Comparison of ENCODE assay signal across 11 cellular contexts in the genomic region with DNA sequence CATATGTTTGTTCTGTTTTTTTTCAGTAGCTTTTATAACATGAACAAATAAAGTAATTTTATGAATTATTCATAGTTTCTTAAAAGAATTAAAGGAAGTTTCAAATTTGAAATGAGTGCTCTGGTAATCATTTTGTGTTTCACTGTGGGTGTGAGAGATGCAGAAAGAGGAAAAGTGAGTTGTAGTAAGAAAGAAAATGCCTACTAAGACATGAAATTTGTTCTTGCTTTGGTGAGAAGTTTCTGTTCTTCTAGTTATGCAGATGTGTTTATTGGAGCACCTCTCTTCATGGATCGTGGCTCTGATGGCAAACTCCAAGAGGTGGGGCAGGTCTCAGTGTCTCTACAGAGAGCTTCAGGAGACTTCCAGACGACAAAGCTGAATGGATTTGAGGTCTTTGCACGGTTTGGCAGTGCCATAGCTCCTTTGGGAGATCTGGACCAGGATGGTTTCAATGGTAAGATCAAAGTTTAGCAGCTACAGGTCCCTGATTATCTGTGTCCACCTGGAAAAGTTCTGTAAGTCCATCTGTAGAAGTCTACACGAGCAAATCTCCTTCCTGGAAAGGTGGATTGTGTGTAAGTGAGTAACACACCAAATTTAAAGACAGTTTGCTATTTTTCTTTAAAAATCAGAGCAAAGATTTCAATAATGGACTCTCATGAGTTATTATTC. TPM values are rescaled to one million over a fixed set of nuclear protein-coding genes. Genes with fewer than 3 reads are reported as not detected.
DNase-seq lines count a peak whose midpoint lies in the region; ATAC-seq and TF ChIP-seq lines count a peak whose summit lies in the region.
"Had no signal": no experiment of that assay in that cellular context is flagged by ENCODE, and none has a peak within 500 bp of the region (broad histone marks: within the 10 kb centered on the region; RNA-seq: fewer than 3 reads in every experiment).

No MANE protein-coding gene starts in this region.

- BruUV-seq in MCF 10A (replicated peaks; lab: Mats Ljungman, UMichigan) = no TSS peak
- BruUV-seq in mammary epithelial cell (replicated peaks; lab: Mats Ljungman, UMichigan) = no TSS peak

- POLR2A ChIA-PET in MCF 10A (lab: Yijun Ruan, JAX) = interaction anchor here (0.8 to 4.9 kb wide), 9 partner anchors 27 to 155 kb away, joined by 3 to 45 read pairs (median 4); a partner anchor contains a TSS

- in situ Hi-C loops in mammary epithelial cell (cut with MboI; ENCODE audit: low sequenced_read_pairs in 2 of 2) = loop anchor here (5.0 to 10.0 kb wide), 2 partner anchors 136 to 139 kb away; no protein-coding TSS in a partner anchor

- no peaks in the 10 kb centered on the region for H4K20me1 ChIP-seq in mammary epithelial cell (ENCODE audit: insufficient read depth, low read length)
- no peaks in the 10 kb centered on the region for H4K20me1 ChIP-seq in MM.1S (ENCODE audit: insufficient read depth, low read length)

- H2AFZ ChIP-seq in mammary epithelial cell (ENCODE audit: low read depth, low read length) (no peak overlapping the region), MM.1S (ENCODE audit: low read length) (no peak overlapping the region)

- TF ChIP-seq CTCF in MCF 10A (IDR thresholded peaks at IDR 0.05; ENCODE audit: unreplicated experiment) (no peak), mammary epithelial cell (conservative IDR thresholded peaks at IDR 0.05 in 1 of 2, IDR thresholded peaks at IDR 0.05 in 1 of 2; ENCODE audit: extremely low read depth in 1 of 2, insufficient read depth in 1 of 2, low read depth in 1 of 2, low read length in 2 of 2) (no peak), thyroid gland (IDR thresholded peaks at IDR 0.05) (no peak), MM.1S (IDR thresholded peaks at IDR 0.05; ENCODE audit: low read length) (no peak)

- peaks cover 6% of the 10 kb centered on the region for H3K4me1 Mint-ChIP-seq in MCF 10A (ENCODE audit: insufficient read depth, unreplicated experiment)
- H3K4me1 Mint-ChIP-seq in activated T-helper 17 cell treated with anti-CD3 and anti-CD28 coated beads, Interleukin-2, amount 50 U/mL, for 72 hours = peaks cover 10% of the 10 kb centered on the region
- peaks cover 25% of the 10 kb centered on the region for H3K4me1 Mint-ChIP-seq in activated CD8-positive, alpha-beta memory T cell treated with anti-CD3 and anti-CD28 coated beads, Interleukin-2, amount 10 ng/mL, durations not matched to agents 7 days and 5 days

- WGBS in mammary epithelial cell (ENCODE audit: low coverage, missing lambda C conversion rate) = 53% methylated on average over 4 of the region's 4 CpGs
- 76% methylated on average over 4 of the region's 4 CpGs for WGBS in thyroid gland, 2 donors

- DNase-seq in MCF 10A (ENCODE audit: unreplicated experiment) (no peak), mammary epithelial cell (no peak), thyroid gland (no peak), MM.1S (no peak), NCI-H69 (lab: John Stamatoyannopoulos, UW) (no peak)
- no peak for DNase-seq in activated CD8-positive, alpha-beta memory T cell treated with anti-CD3 and anti-CD28 coated beads, Interleukin-2, amount 10 ng/mL, durations not matched to agents 7 days and 5 days
- DNase-seq: aorta, occipital lobe had no signal

- no peak for TF ChIP-seq POLR2A in thyroid gland (IDR thresholded peaks at IDR 0.05)

- H3K27ac ChIP-seq in mammary epithelial cell (ENCODE audit: insufficient read depth, low read depth, low read length) = no peak overlapping the region
- H3K27ac ChIP-seq in thyroid gland = peak overlapping the region in 2 of 3 donors; percentile 26 to 52
- no peak overlapping the region for H3K27ac ChIP-seq in MM.1S (ENCODE audit: low read length)

- peaks cover 21% of the 10 kb centered on the region for H3K36me3 Mint-ChIP-seq in MCF 10A (ENCODE audit: insufficient read depth, unreplicated experiment)
- H3K36me3 Mint-ChIP-seq in activated T-helper 17 cell treated with anti-CD3 and anti-CD28 coated beads, Interleukin-2, amount 50 U/mL, for 72 hours (ENCODE audit: low read depth) = peaks cover 35% of the 10 kb centered on the region
- H3K36me3 Mint-ChIP-seq in activated CD8-positive, alpha-beta memory T cell treated with anti-CD3 and anti-CD28 coated beads, Interleukin-2, amount 10 ng/mL, durations not matched to agents 7 days and 5 days = peaks cover 8% of the 10 kb centered on the region

- CTCF ChIA-PET in MCF 10A (lab: Yijun Ruan, JAX) (interaction anchor here (0.6 to 5.9 kb wide), 40 partner anchors 8 to 1364 kb away, joined by 3 to 162 read pairs (median 4); a partner anchor contains a TSS), mammary epithelial cell (lab: Charles Lee; ENCODE audit: low non-redundant PET) (interaction anchor here (0.6 to 1.3 kb wide), 3 partner anchors 138 to 1323 kb away, joined by 3 to 7 read pairs (median 5); no protein-coding TSS in a partner anchor)
- CTCF ChIA-PET in activated CD8-positive, alpha-beta memory T cell treated with anti-CD3 and anti-CD28 coated beads, Interleukin-2, amount 10 ng/mL, durations not matched to agents 7 days and 5 days (lab: Charles Lee) = interaction anchor here (0.9 to 4.7 kb wide), 17 partner anchors 7 to 181 kb away, joined by 3 to 72 read pairs (median 3); a partner anchor contains a TSS

- H3K4me2 ChIP-seq in mammary epithelial cell (ENCODE audit: insufficient read depth, low read depth, low read length) (no peak overlapping the region), MM.1S (ENCODE audit: low read depth, low read length) (no peak overlapping the region)

- intact Hi-C loops in MCF 10A (cut with micrococcal nuclease) = loop anchor here (1.0 to 5.0 kb wide), 3 partner anchors 51 to 1034 kb away; a partner anchor contains a TSS
- intact Hi-C loops in mammary epithelial cell (cut with micrococcal nuclease) = loop anchor here (1.0 to 5.0 kb wide), 3 partner anchors 50 to 899 kb away; a partner anchor contains a TSS
- intact Hi-C loops in thyroid gland (cut with DNase I) = loop anchor here (5.0 kb wide), 1 partner anchor 134 kb away; no protein-coding TSS in a partner anchor

- peaks cover 18% of the 10 kb centered on the region for H3F3A ChIP-seq in MM.1S (ENCODE audit: insufficient read depth, low read length)

- H3K9ac ChIP-seq in mammary epithelial cell (ENCODE audit: insufficient read depth, low read length) = no peak overlapping the region
- no peak overlapping the region for H3K9ac ChIP-seq in MM.1S (ENCODE audit: low read length)

- peak; percentile 15 for ATAC-seq in HG02970 (IDR thresholded peaks at IDR 0.05; ENCODE audit: low FRiP score, unreplicated experiment)
- peak; percentile 38 for ATAC-seq in activated T-helper 17 cell treated with anti-CD3 and anti-CD28 coated beads, Interleukin-2, amount 50 U/mL, for 72 hours (replicated peaks)
- no peak for ATAC-seq in activated CD8-positive, alpha-beta memory T cell treated with anti-CD3 and anti-CD28 coated beads, Interleukin-2, amount 10 ng/mL, durations not matched to agents 7 days and 5 days

- H3K9me3 Mint-ChIP-seq in MCF 10A (ENCODE audit: unreplicated experiment) = no peaks in the 10 kb centered on the region
- no peaks in the 10 kb centered on the region for H3K9me3 Mint-ChIP-seq in activated T-helper 17 cell treated with anti-CD3 and anti-CD28 coated beads, Interleukin-2, amount 50 U/mL, for 72 hours
- H3K9me3 Mint-ChIP-seq in activated CD8-positive, alpha-beta memory T cell treated with anti-CD3 and anti-CD28 coated beads, Interleukin-2, amount 10 ng/mL, durations not matched to agents 7 days and 5 days (ENCODE audit: low read depth) = no peaks in the 10 kb centered on the region
- H3K9me3 Mint-ChIP-seq: type B pancreatic cell had no signal

- no peaks in the 10 kb centered on the region for H3K27me3 Mint-ChIP-seq in MCF 10A (ENCODE audit: insufficient read depth, unreplicated experiment)
- no peaks in the 10 kb centered on the region for H3K27me3 Mint-ChIP-seq in activated T-helper 17 cell treated with anti-CD3 and anti-CD28 coated beads, Interleukin-2, amount 50 U/mL, for 72 hours
- no peaks in the 10 kb centered on the region for H3K27me3 Mint-ChIP-seq in activated CD8-positive, alpha-beta memory T cell treated with anti-CD3 and anti-CD28 coated beads, Interleukin-2, amount 10 ng/mL, durations not matched to agents 7 days and 5 days
- H3K27me3 Mint-ChIP-seq: type B pancreatic cell had no signal

- dilution Hi-C loops in mammary epithelial cell (cut with HindIII; ENCODE audit: low sequenced_read_pairs) = no loop called here

- H3K4me1 ChIP-seq in mammary epithelial cell (ENCODE audit: insufficient read depth, low read length) (no peaks in the 10 kb centered on the region), thyroid gland (peaks cover 0 to 4% of the 10 kb centered on the region in 2 donors), MM.1S (ENCODE audit: low read length) (peaks cover 27% of the 10 kb centered on the region)

- H3K4me3 Mint-ChIP-seq in MCF 10A (ENCODE audit: unreplicated experiment) = no peak overlapping the region
- peak overlapping the region; percentile 8 for H3K4me3 Mint-ChIP-seq in activated T-helper 17 cell treated with anti-CD3 and anti-CD28 coated beads, Interleukin-2, amount 50 U/mL, for 72 hours
- H3K4me3 Mint-ChIP-seq in activated CD8-positive, alpha-beta memory T cell treated with anti-CD3 and anti-CD28 coated beads, Interleukin-2, amount 10 ng/mL, durations not matched to agents 7 days and 5 days = no peak overlapping the region
- H3K4me3 Mint-ChIP-seq: type B pancreatic cell had no signal

- H3K36me3 ChIP-seq in mammary epithelial cell (ENCODE audit: insufficient read depth, low read length) (peaks cover 21% of the 10 kb centered on the region), thyroid gland (peaks cover 4 to 11% of the 10 kb centered on the region in 2 donors), MM.1S (replicated peaks; ENCODE audit: insufficient read depth, low read length) (no peaks in the 10 kb centered on the region)

- peak overlapping the region; percentile 46 for H3K27ac Mint-ChIP-seq in MCF 10A (ENCODE audit: low read depth, unreplicated experiment)
- H3K27ac Mint-ChIP-seq in activated T-helper 17 cell treated with anti-CD3 and anti-CD28 coated beads, Interleukin-2, amount 50 U/mL, for 72 hours = peak overlapping the region; percentile 44
- H3K27ac Mint-ChIP-seq in activated CD8-positive, alpha-beta memory T cell treated with anti-CD3 and anti-CD28 coated beads, Interleukin-2, amount 10 ng/mL, durations not matched to agents 7 days and 5 days = no peak overlapping the region
- H3K27ac Mint-ChIP-seq: type B pancreatic cell had no signal

- H3K79me2 ChIP-seq in mammary epithelial cell (ENCODE audit: insufficient read depth, low read length) = no peaks in the 10 kb centered on the region
- H3K79me2 ChIP-seq in MM.1S (ENCODE audit: low read length) = no peaks in the 10 kb centered on the region

- H3K9me3 ChIP-seq in mammary epithelial cell (replicated peaks; ENCODE audit: insufficient read depth, low read length) (no peaks in the 10 kb centered on the region), thyroid gland (no peaks in the 10 kb centered on the region), MM.1S (replicated peaks; ENCODE audit: insufficient read depth, low read length) (no peaks in the 10 kb centered on the region)

- H3K4me3 ChIP-seq in mammary epithelial cell (replicated peaks in 1 of 3; ENCODE audit: insufficient read depth in 1 of 3, low read depth in 2 of 3, low read length in 3 of 3) (no peak overlapping the region), thyroid gland (replicated peaks in 1 of 3) (no peak overlapping the region), MM.1S (ENCODE audit: low read length) (no peak overlapping the region)

- no peaks in the 10 kb centered on the region for H3K27me3 ChIP-seq in mammary epithelial cell (ENCODE audit: insufficient read depth, low read length)
- no peaks in the 10 kb centered on the region for H3K27me3 ChIP-seq in thyroid gland
- H3K27me3 ChIP-seq in MM.1S (replicated peaks; ENCODE audit: insufficient read depth, low read length) = no peaks in the 10 kb centered on the region

- no peaks in the 10 kb centered on the region for H3K9me2 ChIP-seq in MM.1S (replicated peaks; ENCODE audit: insufficient read depth, low read length)

RNA-seq across cellular contexts. Expression of a gene that starts 51.4 kb away (rescaled TPM):
- total RNA-seq in MCF 10A (2022) (56.1 TPM in 2 replicates), mammary epithelial cell (100 to 1,000 TPM; 103 to 257 TPM), thyroid gland (100 to 1,000 TPM; 136 to 186 (median 143) TPM)
- polyA plus RNA-seq in mammary epithelial cell = 45.5 TPM
- polyA minus RNA-seq in mammary epithelial cell = 123 TPM
- total RNA-seq in activated T-helper 17 cell treated with anti-CD3 and anti-CD28 coated beads, Interleukin-2, amount 50 U/mL, for 72 hours = 10 to 100 TPM; 10.0 to 12.1 TPM
- total RNA-seq in activated CD8-positive, alpha-beta memory T cell treated with anti-CD3 and anti-CD28 coated beads, Interleukin-2, amount 10 ng/mL, durations not matched to agents 7 days and 5 days = 10 to 100 TPM; 10.5 to 13.6 TPM

RNA-seq across cellular contexts. Expression of a gene that starts 52.6 kb away (rescaled TPM):
- total RNA-seq in MCF 10A (2022) (4.9 and 5.9 TPM in 2 replicates), mammary epithelial cell (10 to 100 TPM in 1 of 2 donors, 1 to 10 TPM in 1; 4.9 to 13.3 TPM), thyroid gland (10 to 100 TPM in 1 of 4 donors, 1 to 10 TPM in 3; 3.6 to 12.9 (median 5.4) TPM)
- polyA plus RNA-seq in mammary epithelial cell = 1.2 TPM
- polyA minus RNA-seq in mammary epithelial cell = 2.1 TPM
- total RNA-seq in activated T-helper 17 cell treated with anti-CD3 and anti-CD28 coated beads, Interleukin-2, amount 50 U/mL, for 72 hours = 1 to 10 TPM in 1 of 2 donors, under 1 TPM in 1; 0.67 to 1.2 TPM
- 1 to 10 TPM in 1 of 2 experiments, under 1 TPM in 1; 0.96 to 2.0 TPM for total RNA-seq in activated CD8-positive, alpha-beta memory T cell treated with anti-CD3 and anti-CD28 coated beads, Interleukin-2, amount 10 ng/mL, durations not matched to agents 7 days and 5 days

Comparison
In these comparisons a context has a peak if more than half of its experiments do, and no peak if none do; other contexts are left out.
1. H3K27ac ChIP-seq: peak in thyroid gland (2 of 3); none in mammary epithelial cell (single experiment) and MM.1S (single experiment).